Comparison of ENCODE assay signal across 1 cellular context in genomic region chr14:20454645-20455354, GRCh38.
TF ChIP-seq lines count a peak whose summit lies in the region.

Gene APEX1 (plus strand): TSS chr14:20455226. CDS start chr14:20455646, 420 bp downstream.
Gene OSGEP (minus strand): TSS chr14:20454812. CDS start chr14:20454683, 129 bp downstream.

TF ChIP-seq in HepG2, 621 proteins besides CTCF, POLR2A, EP300 and RAD21 (continued from another document and continues in another):
- no peak; the same call in 1 of the 2 replicates for TF ChIP-seq MLXIP (CRISPR knock-in tag; IDR thresholded peaks at IDR 0.05; ENCODE audit: borderline replicate concordance)
- TF ChIP-seq RCOR2 (CRISPR knock-in tag; IDR thresholded peaks at IDR 0.05) = peak; percentile 30; the same call in 1 of the 2 replicates
- TF ChIP-seq NR2F2 (IDR thresholded peaks at IDR 0.05; ENCODE audit: borderline replicate concordance, low read depth) = peak; percentile 16; the same call in 1 of the 2 replicates
- peak; percentile 83 for TF ChIP-seq ARNT2 (CRISPR knock-in tag; IDR thresholded peaks at IDR 0.05; ENCODE audit: low read depth)
- TF ChIP-seq HOXA9 (CRISPR knock-in tag; IDR thresholded peaks at IDR 0.05; ENCODE audit: borderline replicate concordance) = no peak
- TF ChIP-seq PHF21A (CRISPR knock-in tag; IDR thresholded peaks at IDR 0.05) = peak; percentile 97
- TF ChIP-seq ZIK1 (CRISPR knock-in tag; IDR thresholded peaks at IDR 0.05; ENCODE audit: borderline replicate concordance, low read depth) = no peak
- TF ChIP-seq DMAP1 (CRISPR knock-in tag; IDR thresholded peaks at IDR 0.05) = peak; percentile 100
- TF ChIP-seq, protein P1, sequence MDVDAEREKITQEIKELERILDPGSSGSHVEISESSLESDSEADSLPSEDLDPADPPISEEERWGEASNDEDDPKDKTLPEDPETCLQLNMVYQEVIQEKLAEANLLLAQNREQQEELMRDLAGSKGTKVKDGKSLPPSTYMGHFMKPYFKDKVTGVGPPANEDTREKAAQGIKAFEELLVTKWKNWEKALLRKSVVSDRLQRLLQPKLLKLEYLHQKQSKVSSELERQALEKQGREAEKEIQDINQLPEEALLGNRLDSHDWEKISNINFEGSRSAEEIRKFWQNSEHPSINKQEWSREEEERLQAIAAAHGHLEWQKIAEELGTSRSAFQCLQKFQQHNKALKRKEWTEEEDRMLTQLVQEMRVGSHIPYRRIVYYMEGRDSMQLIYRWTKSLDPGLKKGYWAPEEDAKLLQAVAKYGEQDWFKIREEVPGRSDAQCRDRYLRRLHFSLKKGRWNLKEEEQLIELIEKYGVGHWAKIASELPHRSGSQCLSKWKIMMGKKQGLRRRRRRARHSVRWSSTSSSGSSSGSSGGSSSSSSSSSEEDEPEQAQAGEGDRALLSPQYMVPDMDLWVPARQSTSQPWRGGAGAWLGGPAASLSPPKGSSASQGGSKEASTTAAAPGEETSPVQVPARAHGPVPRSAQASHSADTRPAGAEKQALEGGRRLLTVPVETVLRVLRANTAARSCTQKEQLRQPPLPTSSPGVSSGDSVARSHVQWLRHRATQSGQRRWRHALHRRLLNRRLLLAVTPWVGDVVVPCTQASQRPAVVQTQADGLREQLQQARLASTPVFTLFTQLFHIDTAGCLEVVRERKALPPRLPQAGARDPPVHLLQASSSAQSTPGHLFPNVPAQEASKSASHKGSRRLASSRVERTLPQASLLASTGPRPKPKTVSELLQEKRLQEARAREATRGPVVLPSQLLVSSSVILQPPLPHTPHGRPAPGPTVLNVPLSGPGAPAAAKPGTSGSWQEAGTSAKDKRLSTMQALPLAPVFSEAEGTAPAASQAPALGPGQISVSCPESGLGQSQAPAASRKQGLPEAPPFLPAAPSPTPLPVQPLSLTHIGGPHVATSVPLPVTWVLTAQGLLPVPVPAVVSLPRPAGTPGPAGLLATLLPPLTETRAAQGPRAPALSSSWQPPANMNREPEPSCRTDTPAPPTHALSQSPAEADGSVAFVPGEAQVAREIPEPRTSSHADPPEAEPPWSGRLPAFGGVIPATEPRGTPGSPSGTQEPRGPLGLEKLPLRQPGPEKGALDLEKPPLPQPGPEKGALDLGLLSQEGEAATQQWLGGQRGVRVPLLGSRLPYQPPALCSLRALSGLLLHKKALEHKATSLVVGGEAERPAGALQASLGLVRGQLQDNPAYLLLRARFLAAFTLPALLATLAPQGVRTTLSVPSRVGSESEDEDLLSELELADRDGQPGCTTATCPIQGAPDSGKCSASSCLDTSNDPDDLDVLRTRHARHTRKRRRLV (CRISPR knock-in tag; IDR thresholded peaks at IDR 0.05) = peak; percentile 88
- no peak for TF ChIP-seq TRIM24 (CRISPR knock-in tag; IDR thresholded peaks at IDR 0.05)
- TF ChIP-seq ZNF350 (CRISPR knock-in tag; IDR thresholded peaks at IDR 0.05; ENCODE audit: borderline replicate concordance, low read depth) = peak; percentile 64; the same call in 1 of the 2 replicates
- TF ChIP-seq ZBTB10 (CRISPR knock-in tag; IDR thresholded peaks at IDR 0.05; ENCODE audit: borderline replicate concordance) = peak; percentile 63; the same call in 1 of the 2 replicates
- peak; percentile 75 for TF ChIP-seq ZNF781 (CRISPR knock-in tag; IDR thresholded peaks at IDR 0.05; ENCODE audit: borderline replicate concordance, not compliant biosample characterization)
- peak; percentile 20; the same call in 1 of the 2 replicates for TF ChIP-seq ZFP41 (CRISPR knock-in tag; IDR thresholded peaks at IDR 0.05; ENCODE audit: borderline replicate concordance)
- peak; percentile 97 for TF ChIP-seq ZNF687 (CRISPR knock-in tag; IDR thresholded peaks at IDR 0.05)
- no peak for TF ChIP-seq KIAA2018 (CRISPR knock-in tag; IDR thresholded peaks at IDR 0.05; ENCODE audit: borderline replicate concordance)
- no peak; the same call in none of the 2 replicates for TF ChIP-seq RFX5 (IDR thresholded peaks at IDR 0.05; ENCODE audit: low read depth, low read length)
- peak; percentile 98 for TF ChIP-seq SIN3A (IDR thresholded peaks at IDR 0.05; ENCODE audit: borderline replicate concordance, low read depth, low read length)
- TF ChIP-seq TBL1XR1 (IDR thresholded peaks at IDR 0.05; ENCODE audit: borderline replicate concordance, low read length, partially characterized antibody) = peak; percentile 79
- peak; percentile 28 for TF ChIP-seq ZEB1 (IDR thresholded peaks at IDR 0.05; ENCODE audit: insufficient replicate concordance, low read depth)
- TF ChIP-seq ZNF430 (CRISPR knock-in tag; IDR thresholded peaks at IDR 0.05) = peak; percentile 87
- TF ChIP-seq HOMEZ (CRISPR knock-in tag; IDR thresholded peaks at IDR 0.05; ENCODE audit: low read depth) = peak; percentile 73
- TF ChIP-seq ZNF776 (CRISPR knock-in tag; IDR thresholded peaks at IDR 0.05) = peak; percentile 81
- TF ChIP-seq, protein P2, sequence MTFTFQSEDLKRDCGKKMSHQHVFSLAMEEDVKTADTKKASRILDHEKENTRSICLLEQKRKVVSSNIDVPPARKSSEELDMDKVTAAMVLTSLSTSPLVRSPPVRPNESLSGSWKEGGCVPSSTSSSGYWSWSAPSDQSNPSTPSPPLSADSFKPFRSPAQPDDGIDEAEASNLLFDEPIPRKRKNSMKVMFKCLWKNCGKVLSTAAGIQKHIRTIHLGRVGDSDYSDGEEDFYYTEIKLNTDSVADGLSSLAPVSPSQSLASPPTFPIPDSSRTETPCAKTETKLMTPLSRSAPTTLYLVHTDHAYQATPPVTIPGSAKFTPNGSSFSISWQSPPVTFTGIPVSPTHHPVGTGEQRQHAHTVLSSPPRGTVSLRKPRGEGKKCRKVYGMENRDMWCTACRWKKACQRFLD (CRISPR knock-in tag; IDR thresholded peaks at IDR 0.05; ENCODE audit: borderline replicate concordance) = peak; percentile 13; the same call in 1 of the 2 replicates
